In genomic region chr6:39669943-39670342, GRCh38 we compare ENCODE assay signal across 21 cellular contexts. TPM values are rescaled to one million over a fixed set of nuclear protein-coding genes. Genes with fewer than 3 reads are reported as not detected.
"Had no signal": no experiment of that assay in that cellular context is flagged by ENCODE, and none has a peak within 500 bp of the region (broad histone marks: within the 10 kb centered on the region; RNA-seq: fewer than 3 reads in every experiment).

No MANE protein-coding gene starts in this region.

- H3K9me3 ChIP-seq: tibial artery had no signal

- H3K4me1 ChIP-seq: sigmoid colon, spleen, tibial artery had no signal

- H3K27ac Mint-ChIP-seq: activated CD8-positive, alpha-beta memory T cell treated with anti-CD3 and anti-CD28 coated beads, Interleukin-2, amount 10 ng/mL, durations not matched to agents 7 days and 5 days; activated T-helper 17 cell treated with anti-CD3 and anti-CD28 coated beads, Interleukin-2, amount 50 U/mL, for 72 hours had no signal

- H3K36me3 Mint-ChIP-seq: activated CD8-positive, alpha-beta memory T cell treated with anti-CD3 and anti-CD28 coated beads, Interleukin-2, amount 10 ng/mL, durations not matched to agents 7 days and 5 days had no signal

- H3K27me3 Mint-ChIP-seq: activated CD8-positive, alpha-beta memory T cell treated with anti-CD3 and anti-CD28 coated beads, Interleukin-2, amount 10 ng/mL, durations not matched to agents 7 days and 5 days had no signal

- ATAC-seq: activated CD8-positive, alpha-beta memory T cell treated with anti-CD3 and anti-CD28 coated beads, Interleukin-2, amount 10 ng/mL, durations not matched to agents 7 days and 5 days; activated T-helper 17 cell treated with anti-CD3 and anti-CD28 coated beads, Interleukin-2, amount 50 U/mL, for 72 hours; left lobe of liver had no signal

- H3K4me1 Mint-ChIP-seq: activated CD8-positive, alpha-beta memory T cell treated with anti-CD3 and anti-CD28 coated beads, Interleukin-2, amount 10 ng/mL, durations not matched to agents 7 days and 5 days; activated T-helper 17 cell treated with anti-CD3 and anti-CD28 coated beads, Interleukin-2, amount 50 U/mL, for 72 hours; central memory CD8-positive, alpha-beta T cell had no signal

- H3K27me3 ChIP-seq: sigmoid colon, tibial artery had no signal

- DNase-seq: activated CD4-positive, alpha-beta T cell treated with anti-CD3 and anti-CD28 coated beads for 1 hour; activated CD4-positive, alpha-beta T cell treated with anti-CD3 and anti-CD28 coated beads, Interleukin-2, amount 50 U/mL, for 4 hours; activated CD8-positive, alpha-beta memory T cell treated with anti-CD3 and anti-CD28 coated beads, Interleukin-2, amount 10 ng/mL, durations not matched to agents 7 days and 5 days; activated naive CD4-positive, alpha-beta T cell treated with Interleukin-2 at 50 U/mL for 16 hours; cortex of kidney; erythroblast; kidney; midbrain; sigmoid colon; spleen; stimulated activated CD4-positive, alpha-beta T cell treated with anti-CD3 and anti-CD28 coated beads, Interleukin-4, amount 100 ng/mL, for 4 hours; stimulated activated naive CD4-positive, alpha-beta T cell; substantia nigra; T1000; tibial artery had no signal

- H3K36me3 ChIP-seq: sigmoid colon, spleen, tibial artery had no signal

- H3K9me3 Mint-ChIP-seq: central memory CD8-positive, alpha-beta T cell had no signal

- H3K4me3 ChIP-seq: lung, sigmoid colon, spleen, tibial artery had no signal

- H3K4me3 Mint-ChIP-seq: activated CD8-positive, alpha-beta memory T cell treated with anti-CD3 and anti-CD28 coated beads, Interleukin-2, amount 10 ng/mL, durations not matched to agents 7 days and 5 days; activated T-helper 17 cell treated with anti-CD3 and anti-CD28 coated beads, Interleukin-2, amount 50 U/mL, for 72 hours; central memory CD8-positive, alpha-beta T cell; nephron had no signal

- H3K27ac ChIP-seq: spleen, tibial artery, VCaP had no signal

RNA-seq across cellular contexts. Expression of gene KIF6, which starts 55.3 kb away (rescaled TPM):
- total RNA-seq: activated CD8-positive, alpha-beta memory T cell treated with anti-CD3 and anti-CD28 coated beads, Interleukin-2, amount 10 ng/mL, durations not matched to agents 7 days and 5 days had no signal
